ENCODE assay signal across 18 cellular contexts in genomic region chr12:28602760-28603638, GRCh38.
DNase-seq lines count a peak whose midpoint lies in the region; ATAC-seq and TF ChIP-seq lines count a peak whose summit lies in the region.
"Had no signal": no experiment of that assay in that cellular context is flagged by ENCODE, and none has a peak within 500 bp of the region (broad histone marks: within the 10 kb centered on the region; RNA-seq: fewer than 3 reads in every experiment).

No MANE protein-coding gene starts in this region.

- H3K4me1 Mint-ChIP-seq in natural killer cell treated with Interleukin-12 subunit alpha and Interleukin-12 subunit beta and Interleukin-15 and Interleukin-18, amount 100 ng/mL, for 72 hours (ENCODE audit: low read depth in 2 of 2): peaks cover 0 to 6% of the 10 kb centered on the region in 2 donors
- no peaks in the 10 kb centered on the region for H3K4me1 Mint-ChIP-seq in natural killer cell
- H3K4me1 Mint-ChIP-seq: IgD-negative memory B cell had no signal

- no peak overlapping the region for H3K56ac ChIP-seq in mesendoderm (ENCODE audit: low read length)

- H3K9ac ChIP-seq in mesendoderm (ENCODE audit: low read length): no peak overlapping the region
- H3K9ac ChIP-seq: GM23248 had no signal

- H2BK15ac ChIP-seq in mesendoderm (replicated peaks; ENCODE audit: low read depth): no peak overlapping the region

- H3K79me1 ChIP-seq in mesendoderm (ENCODE audit: low read length): no peaks in the 10 kb centered on the region

- H3K4me3 Mint-ChIP-seq in natural killer cell treated with Interleukin-12 subunit alpha and Interleukin-12 subunit beta and Interleukin-15 and Interleukin-18, amount 100 ng/mL, for 72 hours: peak overlapping the region; percentile 40
- no peak overlapping the region for H3K4me3 Mint-ChIP-seq in natural killer cell
- H3K4me3 Mint-ChIP-seq: IgD-negative memory B cell had no signal

- H3K27ac ChIP-seq in mesendoderm (ENCODE audit: low read depth, low read length): no peak overlapping the region
- H3K27ac ChIP-seq: C4-2B, GM23248 had no signal

- no peak overlapping the region for H4K8ac ChIP-seq in mesendoderm (ENCODE audit: low read depth, low read length)

- H3K18ac ChIP-seq in mesendoderm (ENCODE audit: low read length): no peak overlapping the region

- H3K27me3 Mint-ChIP-seq in natural killer cell treated with Interleukin-12 subunit alpha and Interleukin-12 subunit beta and Interleukin-15 and Interleukin-18, amount 100 ng/mL, for 72 hours: peaks cover 0 to 8% of the 10 kb centered on the region in 2 donors
- H3K27me3 Mint-ChIP-seq in natural killer cell (ENCODE audit: low read depth in 2 of 2): no peaks in the 10 kb centered on the region
- H3K27me3 Mint-ChIP-seq: IgD-negative memory B cell had no signal

- H3K79me2 ChIP-seq in mesendoderm (ENCODE audit: control insufficient read depth, insufficient read depth, low read length): no peaks in the 10 kb centered on the region

- no peaks in the 10 kb centered on the region for H3K4me1 ChIP-seq in mesendoderm (ENCODE audit: control insufficient read depth, low read depth, low read length)
- H3K4me1 ChIP-seq: Caco-2 had no signal

- DNase-seq in natural killer cell treated with Interleukin-12 subunit alpha and Interleukin-12 subunit beta and Interleukin-15 and Interleukin-18, amount 100 ng/mL, for 72 hours (ENCODE audit: low spot score): no peak
- DNase-seq in natural killer cell (no peak), amniotic epithelial cell (ENCODE audit: low read depth) (peak; percentile 79), iris pigment epithelial cell (ENCODE audit: low read depth) (peak; percentile 63), NCI-H1048 (lab: John Stamatoyannopoulos, UW) (no peak), mesendoderm (no peak), OCI-M2 (lab: John Stamatoyannopoulos, UW; ENCODE audit: unreplicated experiment) (no peak)
- no peak for DNase-seq in stimulated activated CD4-positive, alpha-beta T cell treated with anti-CD3 and anti-CD28 coated beads, Interleukin-4, amount 100 ng/mL, for 24 hours
- DNase-seq: Caco-2, GM23248, NCI-H1436, NCI-H2029, NCI-H2171, NCI-H446 had no signal

- no peaks in the 10 kb centered on the region for H3K36me3 ChIP-seq in mesendoderm (ENCODE audit: control insufficient read depth, insufficient read depth, low read length)

- intact Hi-C loops in natural killer cell (cut with micrococcal nuclease): no loop called here

- TF ChIP-seq CTCF in natural killer cell (IDR thresholded peaks at IDR 0.05): no peak

- H4K5ac ChIP-seq in mesendoderm (ENCODE audit: low read length): no peak overlapping the region

- H3K27ac Mint-ChIP-seq in natural killer cell treated with Interleukin-12 subunit alpha and Interleukin-12 subunit beta and Interleukin-15 and Interleukin-18, amount 100 ng/mL, for 72 hours: no peak overlapping the region
- H3K27ac Mint-ChIP-seq in natural killer cell: no peak overlapping the region
- H3K27ac Mint-ChIP-seq: IgD-negative memory B cell had no signal

- no peak overlapping the region for H3K4ac ChIP-seq in mesendoderm (ENCODE audit: low read depth, low read length)

- no peak overlapping the region for H3K4me3 ChIP-seq in mesendoderm (ENCODE audit: low read length)
- H3K4me3 ChIP-seq: GM23248 had no signal

- no peak overlapping the region for H3K4me2 ChIP-seq in mesendoderm (ENCODE audit: low read length)

- ATAC-seq in natural killer cell treated with Interleukin-12 subunit alpha and Interleukin-12 subunit beta and Interleukin-15 and Interleukin-18, amount 100 ng/mL, for 72 hours: peak in 1 of 2 donors; percentile 66
- no peak for ATAC-seq in natural killer cell
- ATAC-seq: HCT116, Panc1 had no signal

- no peak overlapping the region for H3K23ac ChIP-seq in mesendoderm (ENCODE audit: low read length)

- no peaks in the 10 kb centered on the region for H3K27me3 ChIP-seq in mesendoderm (ENCODE audit: insufficient read depth, low read length, poor library complexity)

- H3K9me3 Mint-ChIP-seq in natural killer cell treated with Interleukin-12 subunit alpha and Interleukin-12 subunit beta and Interleukin-15 and Interleukin-18, amount 100 ng/mL, for 72 hours: peaks cover 10% of the 10 kb centered on the region
- H3K9me3 Mint-ChIP-seq in natural killer cell: peaks cover 9 to 16% of the 10 kb centered on the region in 2 donors

- no CpG with 5 or more reads among the region's 9 CpGs for WGBS in mesendoderm (ENCODE audit: extremely low coverage, insufficient coverage, low lambda C conversion rate)

- H2BK5ac ChIP-seq in mesendoderm (ENCODE audit: low read length): no peak overlapping the region

- H3K36me3 Mint-ChIP-seq in natural killer cell treated with Interleukin-12 subunit alpha and Interleukin-12 subunit beta and Interleukin-15 and Interleukin-18, amount 100 ng/mL, for 72 hours: peaks cover 12% of the 10 kb centered on the region
- H3K36me3 Mint-ChIP-seq in natural killer cell: peaks cover 11% of the 10 kb centered on the region
- H3K36me3 Mint-ChIP-seq: IgD-negative memory B cell had no signal

- H2BK120ac ChIP-seq in mesendoderm (ENCODE audit: low read depth, low read length): no peak overlapping the region

- no peak overlapping the region for H2AK5ac ChIP-seq in mesendoderm (ENCODE audit: low read length)

Comparison
In these comparisons a context has a peak if more than half of its experiments do, and no peak if none do; other contexts are left out.
1. DNase-seq: peak in amniotic epithelial cell (single experiment) and iris pigment epithelial cell (single experiment); none in natural killer cell treated with Interleukin-12 subunit alpha and Interleukin-12 subunit beta and Interleukin-15 and Interleukin-18, amount 100 ng/mL, for 72 hours (single experiment), natural killer cell (single experiment), NCI-H1048 (single experiment), mesendoderm (single experiment), stimulated activated CD4-positive, alpha-beta T cell treated with anti-CD3 and anti-CD28 coated beads, Interleukin-4, amount 100 ng/mL, for 24 hours (single experiment) and OCI-M2 (single experiment).